ENCODE assay signal across 37 cellular contexts in genomic region chr4:25207997-25208396, GRCh38.
"Had no signal": no experiment of that assay in that cellular context is flagged by ENCODE, and none has a peak within 500 bp of the region (broad histone marks: within the 10 kb centered on the region; RNA-seq: fewer than 3 reads in every experiment).

No MANE protein-coding gene starts in this region.

- DNase-seq: activated B cell treated with CpG ODN at 0.5 μM for 24 hours; activated CD4-positive, alpha-beta memory T cell treated with anti-CD3 and anti-CD28 coated beads for 36 hours; activated CD4-positive, alpha-beta T cell treated with anti-CD3 and anti-CD28 coated beads for 4 hours; activated CD4-positive, alpha-beta T cell treated with anti-CD3 and anti-CD28 coated beads, Interleukin-2, amount 10 ng/mL, durations not matched to agents 24 days and 14 days; activated CD4-positive, alpha-beta T cell treated with anti-CD3 and anti-CD28 coated beads, Interleukin-2, amount 50 U/mL, for 1 hour; activated CD4-positive, alpha-beta T cell treated with anti-CD3 and anti-CD28 coated beads, Interleukin-2, amount 50 U/mL, for 4 hours; activated CD4-positive, CD25-positive, alpha-beta regulatory T cell treated with anti-CD3 and anti-CD28 coated beads, Interleukin-2, amount 50 U/mL, for 72 hours; activated CD8-positive, alpha-beta memory T cell treated with anti-CD3 and anti-CD28 coated beads, Interleukin-2, amount 50 U/mL, for 4 hours; activated CD8-positive, alpha-beta T cell treated with anti-CD3 and anti-CD28 coated beads for 36 hours; activated effector memory CD4-positive, alpha-beta T cell treated with anti-CD3 and anti-CD28 coated beads, Interleukin-2, amount 50 U/mL, for 16 hours; activated gamma-delta T cell treated with Interleukin-2 at 50 U/mL for 16 hours; activated naive CD4-positive, alpha-beta T cell; activated naive CD4-positive, alpha-beta T cell treated with anti-CD3 and anti-CD28 coated beads for 36 hours; activated naive CD4-positive, alpha-beta T cell treated with anti-CD3 and anti-CD28 coated beads, Interleukin-2, amount 50 U/mL, for 16 hours; activated naive CD8-positive, alpha-beta T cell treated with anti-CD3 and anti-CD28 coated beads for 36 hours; activated T-cell treated with anti-CD3 and anti-CD28 coated beads for 4 hours; activated T-cell treated with anti-CD3 and anti-CD28 coated beads, Interleukin-2, amount 50 U/mL, for 1 hour; activated T-cell treated with anti-CD3 and anti-CD28 coated beads, Interleukin-2, amount 50 U/mL, for 4 hours; activated T-cell treated with anti-CD3 and anti-CD28 coated beads, Interleukin-2, amount 50 U/mL, for 72 hours; adrenal gland; amniotic stem cell; aorta; body of pancreas; brain microvascular endothelial cell; central memory CD4-positive, alpha-beta T cell; T-helper 1 cell; T-helper 2 cell; T-helper 9 cell had no signal

- H3K4me3 ChIP-seq: adrenal gland, body of pancreas, breast epithelium had no signal

- H3K27ac Mint-ChIP-seq: activated B cell treated with CpG ODN at 0.5 μM for 24 hours; activated CD4-positive, alpha-beta memory T cell treated with anti-CD3 and anti-CD28 coated beads for 36 hours; activated CD4-positive, alpha-beta T cell treated with anti-CD3 and anti-CD28 coated beads, Interleukin-2, amount 10 ng/mL, durations not matched to agents 24 days and 14 days; activated CD8-positive, alpha-beta T cell treated with anti-CD3 and anti-CD28 coated beads for 36 hours; activated naive CD4-positive, alpha-beta T cell treated with anti-CD3 and anti-CD28 coated beads for 36 hours; activated naive CD4-positive, alpha-beta T cell treated with anti-CD3 and anti-CD28 coated beads, Interleukin-2, amount 50 U/mL, for 72 hours; activated naive CD8-positive, alpha-beta T cell treated with anti-CD3 and anti-CD28 coated beads for 36 hours; activated T-cell treated with anti-CD3 and anti-CD28 coated beads, Interleukin-2, amount 50 U/mL, for 72 hours; activated T-helper 1 cell treated with anti-CD3 and anti-CD28 coated beads, Interleukin-12 subunit alpha, Interleukin-12 subunit beta, Interleukin-2, Interleukin-4 antibody, amounts not matched to agents 30 ng/mL and 10 ng/mL and 1 ng/mL, durations not matched to agents 14 hours and 24 hours and 36 hours; activated T-helper 17 cell treated with anti-CD3 and anti-CD28 coated beads, Interleukin-2, amount 50 U/mL, for 72 hours; T-helper 1 cell treated with Interleukin-12 subunit alpha and Interleukin-12 subunit beta and Interleukin-4 antibody, amounts not matched to agents 30 μg/mL and 1 μg/mL, for 36 hours; T-helper 2 cell treated with Interferon-gamma antibody and Interleukin-4, amounts not matched to agents 5 μg/mL and 100 μg/mL, for 36 hours had no signal

- H3K9me3 Mint-ChIP-seq: activated CD4-positive, alpha-beta T cell treated with anti-CD3 and anti-CD28 coated beads, Interleukin-2, amount 10 ng/mL, durations not matched to agents 24 days and 14 days; activated T-helper 1 cell treated with anti-CD3 and anti-CD28 coated beads, Interleukin-12 subunit alpha, Interleukin-12 subunit beta, Interleukin-2, Interleukin-4 antibody, amounts not matched to agents 30 ng/mL and 10 ng/mL and 1 ng/mL, durations not matched to agents 14 hours and 24 hours and 36 hours had no signal

- H3K27me3 Mint-ChIP-seq: activated B cell treated with CpG ODN at 0.5 μM for 24 hours; activated CD4-positive, alpha-beta memory T cell treated with anti-CD3 and anti-CD28 coated beads for 36 hours; activated CD4-positive, alpha-beta T cell treated with anti-CD3 and anti-CD28 coated beads, Interleukin-2, amount 10 ng/mL, durations not matched to agents 24 days and 14 days; activated CD8-positive, alpha-beta T cell treated with anti-CD3 and anti-CD28 coated beads for 36 hours; activated naive CD8-positive, alpha-beta T cell treated with anti-CD3 and anti-CD28 coated beads for 36 hours; activated T-helper 17 cell treated with anti-CD3 and anti-CD28 coated beads, Interleukin-2, amount 50 U/mL, for 72 hours had no signal

- H3K27ac ChIP-seq: adrenal gland, body of pancreas, brain microvascular endothelial cell, breast epithelium, VCaP had no signal

- FAIRE-seq: astrocyte, TTC549 had no signal

- H3K4me1 Mint-ChIP-seq: activated B cell treated with CpG ODN at 0.5 μM for 24 hours; activated CD4-positive, alpha-beta T cell treated with anti-CD3 and anti-CD28 coated beads, Interleukin-2, amount 10 ng/mL, durations not matched to agents 24 days and 14 days; activated naive CD8-positive, alpha-beta T cell treated with anti-CD3 and anti-CD28 coated beads for 36 hours; activated T-helper 17 cell treated with anti-CD3 and anti-CD28 coated beads, Interleukin-2, amount 50 U/mL, for 72 hours had no signal

- H3K36me3 ChIP-seq: adrenal gland, brain microvascular endothelial cell, breast epithelium had no signal

- H3K4me3 Mint-ChIP-seq: activated B cell treated with CpG ODN at 0.5 μM for 24 hours; activated CD4-positive, alpha-beta memory T cell treated with anti-CD3 and anti-CD28 coated beads for 36 hours; activated CD4-positive, alpha-beta T cell treated with anti-CD3 and anti-CD28 coated beads, Interleukin-2, amount 10 ng/mL, durations not matched to agents 24 days and 14 days; activated CD8-positive, alpha-beta T cell treated with anti-CD3 and anti-CD28 coated beads for 36 hours; activated naive CD4-positive, alpha-beta T cell treated with anti-CD3 and anti-CD28 coated beads for 36 hours; activated naive CD8-positive, alpha-beta T cell treated with anti-CD3 and anti-CD28 coated beads for 36 hours; activated T-cell treated with anti-CD3 and anti-CD28 coated beads, Interleukin-2, amount 50 U/mL, for 4 hours; activated T-cell treated with anti-CD3 and anti-CD28 coated beads, Interleukin-2, amount 50 U/mL, for 72 hours; activated T-helper 1 cell treated with anti-CD3 and anti-CD28 coated beads, Interleukin-12 subunit alpha, Interleukin-12 subunit beta, Interleukin-2, Interleukin-4 antibody, amounts not matched to agents 30 ng/mL and 10 ng/mL and 1 ng/mL, durations not matched to agents 14 hours and 24 hours and 36 hours; activated T-helper 17 cell treated with anti-CD3 and anti-CD28 coated beads, Interleukin-2, amount 50 U/mL, for 72 hours; T-helper 1 cell treated with Interleukin-12 subunit alpha and Interleukin-12 subunit beta and Interleukin-4 antibody, amounts not matched to agents 30 μg/mL and 1 μg/mL, for 36 hours; T-helper 2 cell treated with Interferon-gamma antibody and Interleukin-4, amounts not matched to agents 5 μg/mL and 100 μg/mL, for 36 hours had no signal

- H3K36me3 Mint-ChIP-seq: activated CD4-positive, alpha-beta memory T cell treated with anti-CD3 and anti-CD28 coated beads for 36 hours had no signal

- H3K9me3 ChIP-seq: adrenal gland, body of pancreas had no signal

- H3K4me1 ChIP-seq: adrenal gland, body of pancreas, breast epithelium had no signal

- H3K27me3 ChIP-seq: adrenal gland, body of pancreas, brain microvascular endothelial cell, breast epithelium had no signal
